In the genomic region with DNA sequence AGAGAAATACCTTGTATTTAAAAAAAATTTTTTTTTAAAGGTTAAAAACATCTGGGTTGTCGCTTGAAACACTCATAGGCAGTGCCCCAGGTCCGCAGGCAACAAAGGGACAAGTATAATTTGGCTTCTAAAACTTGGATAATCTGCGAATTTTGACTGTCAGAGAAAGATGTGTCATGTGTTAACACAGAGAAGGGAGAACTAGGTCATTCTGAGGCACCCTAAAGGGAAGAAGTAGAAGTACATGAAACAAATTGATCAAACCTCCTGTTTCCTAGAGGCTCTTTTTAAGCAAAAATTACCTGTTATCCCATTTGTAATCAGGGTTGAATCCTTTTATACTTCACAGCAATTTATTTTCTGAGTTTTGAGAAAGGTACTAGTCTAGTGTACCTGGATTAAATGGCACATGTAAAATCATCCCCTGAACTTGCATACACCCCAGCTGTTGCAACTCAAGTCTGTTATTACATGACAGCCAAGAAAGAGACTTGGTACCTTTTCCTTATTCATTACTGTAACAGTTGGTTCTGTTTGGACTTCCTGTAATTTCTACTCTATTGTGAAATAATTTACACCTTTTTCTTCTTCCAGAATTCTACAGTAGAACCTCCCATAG, we compare ENCODE assay signal across 8 cellular contexts. TPM values are rescaled to one million over a fixed set of nuclear protein-coding genes. Genes with fewer than 3 reads are reported as not detected.
DNase-seq lines count a peak whose midpoint lies in the region; ATAC-seq, FAIRE-seq and TF ChIP-seq lines count a peak whose summit lies in the region.

No MANE protein-coding gene starts in this region.

- H3K9me3 Mint-ChIP-seq in neural crest cell: peaks cover 4% of the 10 kb centered on the region

- WGBS in GM23248 (ENCODE audit: low coverage in 1 of 2, low lambda C conversion rate in 2 of 2, missing lambda C conversion rate in 2 of 2), 2 experiments: 64 to 68% methylated on average over 3 of the region's 3 CpGs
- WGBS in GM12878 (ENCODE audit: insufficient coverage, insufficient replicate concordance, low lambda C conversion rate, missing lambda C conversion rate): 96% methylated on average over 3 of the region's 3 CpGs

- H3K79me2 ChIP-seq in GM23248 (ENCODE audit: insufficient read depth) (peaks cover 56% of the 10 kb centered on the region), GM12878 (ENCODE audit: control insufficient read depth, insufficient read depth, low read length) (no peaks in the 10 kb centered on the region; the same call in 1 of the 2 replicates)

- no peak for TF ChIP-seq RAD21 in GM12878 (IDR thresholded peaks at IDR 0.05; ENCODE audit: insufficient read depth, low read depth, low read length)

- no peak for TF ChIP-seq POLR2A in GM12878 (IDR thresholded peaks at IDR 0.05; ENCODE audit: low read depth, low read length)

- peaks cover 18% of the 10 kb centered on the region for H3K4me1 Mint-ChIP-seq in neural crest cell

- peak; percentile 63 for DNase-seq in GM23248
- DNase-seq in NCI-H69 (lab: John Stamatoyannopoulos, UW): peak; percentile 33
- DNase-seq in GM12878 (ENCODE audit: low read depth, low spot score): no peak
- DNase-seq in neural crest cell (ENCODE audit: low read depth, low spot score): no peak
- DNase-seq in NCI-H1105 treated with DMSO at 0.1 percent for 48 hours (lab: John Stamatoyannopoulos, UW): no peak
- no peak for DNase-seq in kidney tubule cell (ENCODE audit: low spot score)

- CTCF ChIA-PET in GM12878 (lab: Yijun Ruan, JAX): interaction anchor here (0.8 to 1.2 kb wide), 8 partner anchors 16 to 518 kb away, joined by 3 to 6 read pairs (median 4); no protein-coding TSS in a partner anchor

- H3K4me3 Mint-ChIP-seq in neural crest cell: peak overlapping the region; percentile 90

- peak; percentile 35 for FAIRE-seq in GM12878 (lab: Jason Lieb, UNC)

- intact Hi-C loops in GM12878 (cut with micrococcal nuclease; ENCODE audit: unreplicated experiment): loop anchor here (5.0 kb wide), 3 partner anchors 50 to 955 kb away; partner anchors contain the start of gene TMEM165

- POLR2A ChIA-PET in GM12878 (lab: Charles Lee): no interaction called here

- H3F3A ChIP-seq in GM23248 (ENCODE audit: insufficient read depth): peaks cover 30% of the 10 kb centered on the region

- SMC1A ChIA-PET in GM12878 (lab: Charles Lee; ENCODE audit: uncharacterized antibody, unreplicated experiment): interaction anchor here (0.5 kb wide), 1 partner anchor 389 kb away, joined by 3 read pairs; no protein-coding TSS in a partner anchor

- TF ChIP-seq CTCF in GM12878 (IDR thresholded peaks at IDR 0.05 in 2 of 3, conservative IDR thresholded peaks at IDR 0.05 in 1 of 3; ENCODE audit: control insufficient read depth in 2 of 3, extremely low read depth in 1 of 3, insufficient read depth in 1 of 3, low read depth in 3 of 3, low read length in 3 of 3) (no peak), neural crest cell (conservative IDR thresholded peaks at IDR 0.05) (no peak)

- H3K4me3 ChIP-seq in GM23248: peak overlapping the region; percentile 84
- no peak overlapping the region for H3K4me3 ChIP-seq in GM12878

- no peaks in the 10 kb centered on the region for H3K27me3 Mint-ChIP-seq in neural crest cell (ENCODE audit: low read depth)

- H3K27ac Mint-ChIP-seq in neural crest cell (ENCODE audit: unreplicated experiment): peak overlapping the region; percentile 30

- H2AFZ ChIP-seq in GM23248 (peak overlapping the region; percentile 92), GM12878 (ENCODE audit: control insufficient read depth, low read depth, low read length) (no peak overlapping the region)

- H3K9ac ChIP-seq in GM23248 (peak overlapping the region; percentile 87), GM12878 (ENCODE audit: control insufficient read depth, insufficient read depth, low read length) (no peak overlapping the region)

- H4K20me1 ChIP-seq in GM23248 (ENCODE audit: insufficient read depth) (no peaks in the 10 kb centered on the region), GM12878 (ENCODE audit: control insufficient read depth, insufficient read depth) (no peaks in the 10 kb centered on the region)

- BruUV-seq in GM12878 (replicated peaks; lab: Mats Ljungman, UMichigan): no TSS peak

- peak overlapping the region; percentile 85 for H3K27ac ChIP-seq in GM23248
- H3K27ac ChIP-seq in GM12878 (ENCODE audit: control insufficient read depth, insufficient read depth): no peak overlapping the region

- peaks cover 10% of the 10 kb centered on the region for H3K36me3 Mint-ChIP-seq in neural crest cell (ENCODE audit: low read depth)

- in situ Hi-C loops in GM23248 (cut with MboI): no loop called here
- in situ Hi-C loops in GM12878 (cut with MboI): loop anchor here (10.0 kb wide), 2 partner anchors 207 to 387 kb away; no protein-coding TSS in a partner anchor

- H3K36me3 ChIP-seq in GM23248 (ENCODE audit: low read depth): no peaks in the 10 kb centered on the region
- no peaks in the 10 kb centered on the region for H3K36me3 ChIP-seq in GM12878 (ENCODE audit: control insufficient read depth in 2 of 2, insufficient read depth in 2 of 2, low read length in 1 of 2)

- H3K4me1 ChIP-seq in GM23248 (ENCODE audit: insufficient read depth) (peaks cover 26% of the 10 kb centered on the region), GM12878 (ENCODE audit: control insufficient read depth, insufficient read depth, low read length) (no peaks in the 10 kb centered on the region)

- RAD21 ChIA-PET in GM12878 (lab: Charles Lee; ENCODE audit: unreplicated experiment): interaction anchor here (0.5 to 0.8 kb wide), 2 partner anchors 26 to 61 kb away, joined by 3 read pairs; no protein-coding TSS in a partner anchor

- no peaks in the 10 kb centered on the region for H3K9me2 ChIP-seq in GM23248 (ENCODE audit: insufficient read depth)

- no peaks in the 10 kb centered on the region for H3K9me3 ChIP-seq in GM23248 (ENCODE audit: low read depth)
- no peaks in the 10 kb centered on the region; the same call in 2 of the 3 replicates for H3K9me3 ChIP-seq in GM12878 (replicated peaks; ENCODE audit: control insufficient read depth, insufficient read depth, low read length)

- ATAC-seq in GM12878 (no peak), GM18873 (IDR thresholded peaks at IDR 0.05; ENCODE audit: low FRiP score, unreplicated experiment) (no peak), GM21367 (IDR thresholded peaks at IDR 0.05; ENCODE audit: unreplicated experiment) (no peak)

- no peak for TF ChIP-seq EP300 in GM12878 (IDR thresholded peaks at IDR 0.05; ENCODE audit: borderline replicate concordance in 1 of 2, control insufficient read depth in 1 of 2, low read depth in 2 of 2, low read length in 2 of 2)

- H3K27me3 ChIP-seq in GM23248 (replicated peaks; ENCODE audit: insufficient read depth) (no peaks in the 10 kb centered on the region), GM12878 (replicated peaks in 1 of 2; ENCODE audit: control insufficient read depth in 2 of 2, insufficient read depth in 2 of 2, low read length in 1 of 2) (no peaks in the 10 kb centered on the region)

- H3K4me2 ChIP-seq in GM23248 (ENCODE audit: unreplicated experiment) (peak overlapping the region; percentile 89), GM12878 (ENCODE audit: control insufficient read depth, insufficient read depth) (no peak overlapping the region)

TF ChIP-seq in GM12878, 131 proteins besides CTCF, POLR2A, EP300 and RAD21 (continues in another document):
- no peak for TF ChIP-seq SIX5 (IDR thresholded peaks at IDR 0.05; ENCODE audit: low read depth, low read length, severe bottlenecking)
- TF ChIP-seq JUND (IDR thresholded peaks at IDR 0.05; ENCODE audit: low read depth, low read length): no peak
- TF ChIP-seq IKZF1 (conservative IDR thresholded peaks at IDR 0.05): no peak

RNA-seq across cellular contexts. Expression of gene SRD5A3, which starts 1.7 kb away (rescaled TPM):
- total RNA-seq in GM23248 (2014; rRNA removed; shearing (Covaris generic)): 16.4 and 20.6 TPM in 2 replicates
- polyA plus RNA-seq in GM23248 (2016; fragmentation: Nextera tagmentation; extraction: Ambion mirVana) (54.2 and 57.9 TPM in 2 replicates), GM12878 (2011; rRNA removed) (1.6 and 2.6 TPM in 2 replicates), GM12878 (2014; fragmentation: Illumina TruSeq; extraction: Trizol) (7.4 and 7.9 TPM in 2 replicates), GM12878 (2014; fragmentation: Nextera tagmentation; extraction: Ambion mirVana) (1 to 10 TPM; 1.6 to 4.5 TPM), GM12878 (2014; rRNA removed) (5.6 and 6.4 TPM in 2 replicates), GM12878 (2016; fragmentation: Nextera tagmentation; extraction: Ambion mirVana) (10 to 100 TPM; 16.1 to 20.4 TPM)
- total RNA-seq in GM12878 (2013; cell fraction: nucleolus; rRNA removed): 0.39 and 0.61 TPM in 2 replicates
- total RNA-seq in GM12878 (2014; rRNA removed) (5.8 and 6.0 TPM in 2 replicates), GM12878 (2014; rRNA removed; fragmentation: Illumina TruSeq; extraction: Trizol) (4.7 and 6.4 TPM in 2 replicates), GM12878 (2021) (7.7 and 10.1 TPM in 2 replicates), neural crest cell (20.1 and 20.3 TPM in 2 replicates)
- 3.3 TPM for polyA plus RNA-seq in GM12878 (2011; ENCODE audit: low read depth)
- polyA plus RNA-seq in GM12878 (2011; cell fraction: cytosol; rRNA removed): 1.2 and 1.7 TPM in 2 replicates
- polyA plus RNA-seq in GM12878 (2011; cell fraction: nucleus; rRNA removed): 0.27 and 0.44 TPM in 2 replicates
- 3.8 and 4.3 TPM in 2 replicates for polyA plus RNA-seq in GM12878 (2012)
- polyA minus RNA-seq in GM12878 (2011; rRNA and poly(A)+ RNA removed): 0.67 and 0.95 TPM in 2 replicates
- 1.9 TPM in 1 of 2 replicates, not detected in the other for polyA minus RNA-seq in GM12878 (2011; cell fraction: cytosol; rRNA and poly(A)+ RNA removed)
- polyA minus RNA-seq in GM12878 (2011; cell fraction: nucleus; rRNA and poly(A)+ RNA removed): 0.24 and 0.57 TPM in 2 replicates

RNA-seq across cellular contexts. Expression of gene TMEM165, which starts 48.0 kb away (rescaled TPM):
- 217 and 271 TPM in 2 replicates for total RNA-seq in GM23248 (2014; rRNA removed; shearing (Covaris generic))
- polyA plus RNA-seq in GM23248 (2016; fragmentation: Nextera tagmentation; extraction: Ambion mirVana) (188 and 193 TPM in 2 replicates), GM12878 (2011; rRNA removed) (106 and 120 TPM in 2 replicates), GM12878 (2014; fragmentation: Illumina TruSeq; extraction: Trizol) (58.7 and 74.3 TPM in 2 replicates), GM12878 (2014; fragmentation: Nextera tagmentation; extraction: Ambion mirVana) (10 to 100 TPM; 18.3 to 32.5 TPM), GM12878 (2014; rRNA removed) (85.0 and 88.8 TPM in 2 replicates), GM12878 (2016; fragmentation: Nextera tagmentation; extraction: Ambion mirVana) (100 to 1,000 TPM; 129 to 141 TPM)
- 329 and 338 TPM in 2 replicates for total RNA-seq in GM12878 (2013; cell fraction: nucleolus; rRNA removed)
- total RNA-seq in GM12878 (2014; rRNA removed) (98.6 and 106 TPM in 2 replicates), GM12878 (2014; rRNA removed; fragmentation: Illumina TruSeq; extraction: Trizol) (72.3 TPM in 2 replicates), GM12878 (2021) (63.6 and 73.4 TPM in 2 replicates), neural crest cell (62.7 TPM in 2 replicates)
- polyA plus RNA-seq in GM12878 (2011; ENCODE audit: low read depth): 21.5 TPM
- 35.2 and 43.7 TPM in 2 replicates for polyA plus RNA-seq in GM12878 (2011; cell fraction: cytosol; rRNA removed)
- 90.3 and 91.3 TPM in 2 replicates for polyA plus RNA-seq in GM12878 (2011; cell fraction: nucleus; rRNA removed)
- polyA plus RNA-seq in GM12878 (2012): 35.6 and 40.2 TPM in 2 replicates
- 105 and 154 TPM in 2 replicates for polyA minus RNA-seq in GM12878 (2011; rRNA and poly(A)+ RNA removed)
- 27.1 and 33.2 TPM in 2 replicates for polyA minus RNA-seq in GM12878 (2011; cell fraction: cytosol; rRNA and poly(A)+ RNA removed)
- 58.6 and 122 TPM in 2 replicates for polyA minus RNA-seq in GM12878 (2011; cell fraction: nucleus; rRNA and poly(A)+ RNA removed)

Comparison
In these comparisons a context has a peak if more than half of its experiments do, and no peak if none do; other contexts are left out.
1. DNase-seq: peak in GM23248 (single experiment) and NCI-H69 (single experiment); none in GM12878 (single experiment), neural crest cell (single experiment), NCI-H1105 treated with DMSO at 0.1 percent for 48 hours (single experiment) and kidney tubule cell (single experiment).